Comparison of ENCODE assay signal across 24 cellular contexts in genomic region chr4:99573735-99574368, GRCh38. TPM values are rescaled to one million over a fixed set of nuclear protein-coding genes. Genes with fewer than 3 reads are reported as not detected.
DNase-seq lines count a peak whose midpoint lies in the region; ATAC-seq and TF ChIP-seq lines count a peak whose summit lies in the region.
"Had no signal": no experiment of that assay in that cellular context is flagged by ENCODE, and none has a peak within 500 bp of the region (broad histone marks: within the 10 kb centered on the region; RNA-seq: fewer than 3 reads in every experiment).

No MANE protein-coding gene starts in this region.

- H3K4me3 Mint-ChIP-seq in GM23338: no peak overlapping the region
- no peak overlapping the region for H3K4me3 Mint-ChIP-seq in stimulated activated memory B cell treated with anti-CD40 and anti-IgM and Interleukin-4, amounts not matched to agents 10 μg/mL and 1 μg/mL and 100 μg/mL, for 72 hours
- H3K4me3 Mint-ChIP-seq: CD8-positive, alpha-beta T cell had no signal

- H3K4me1 ChIP-seq in GM23338 (ENCODE audit: insufficient read depth): peaks cover 9% of the 10 kb centered on the region; the same call in 1 of the 2 replicates
- H3K4me1 ChIP-seq in neuronal stem cell (ENCODE audit: control insufficient read depth in 2 of 2, insufficient read depth in 1 of 2, low read depth in 1 of 2, low read length in 2 of 2): peaks cover 0 to 12% of the 10 kb centered on the region in 2 donors
- H3K4me1 ChIP-seq: SJSA1 had no signal

- no peak overlapping the region for H4K8ac ChIP-seq in neuronal stem cell (ENCODE audit: low read depth, low read length)

- H3K36me3 ChIP-seq in GM23338 (ENCODE audit: insufficient read depth): no peaks in the 10 kb centered on the region
- no peaks in the 10 kb centered on the region for H3K36me3 ChIP-seq in neuronal stem cell (replicated peaks in 1 of 2; ENCODE audit: control insufficient read depth in 2 of 2, insufficient read depth in 2 of 2, low read length in 2 of 2)
- H3K36me3 ChIP-seq: MG63, SJSA1 had no signal

- H3K27ac ChIP-seq in GM23338 (ENCODE audit: low read depth): no peak overlapping the region
- no peak overlapping the region for H3K27ac ChIP-seq in neuronal stem cell (replicated peaks; ENCODE audit: low read length)
- H3K27ac ChIP-seq: SJSA1 had no signal

- H3K4me3 ChIP-seq in GM23338 (no peak overlapping the region), neuronal stem cell (ENCODE audit: low read length in 2 of 2) (no peak overlapping the region)
- H3K4me3 ChIP-seq: MG63, SJSA1 had no signal

- no peak overlapping the region for H3K4ac ChIP-seq in neuronal stem cell (ENCODE audit: low read length)

- no peaks in the 10 kb centered on the region for H3K27me3 Mint-ChIP-seq in GM23338 (ENCODE audit: insufficient read depth, low read depth, poor library complexity)
- peaks cover 10% of the 10 kb centered on the region for H3K27me3 Mint-ChIP-seq in stimulated activated memory B cell treated with anti-CD40 and anti-IgM and Interleukin-4, amounts not matched to agents 10 μg/mL and 1 μg/mL and 100 μg/mL, for 72 hours

- peaks cover 9% of the 10 kb centered on the region for H3K4me1 Mint-ChIP-seq in GM23338
- H3K4me1 Mint-ChIP-seq in stimulated activated memory B cell treated with anti-CD40 and anti-IgM and Interleukin-4, amounts not matched to agents 10 μg/mL and 1 μg/mL and 100 μg/mL, for 72 hours: peaks cover 9% of the 10 kb centered on the region

- H3K14ac ChIP-seq in neuronal stem cell (ENCODE audit: low read length): no peak overlapping the region

- no CpG with 5 or more reads among the region's 1 CpG for whole genome bisulfite sequencing in neuronal stem cell (ENCODE audit: extremely low coverage in 2 of 2, insufficient read length in 2 of 2, insufficient replicate concordance in 1 of 2), 2 donors

- H3K79me1 ChIP-seq in neuronal stem cell (ENCODE audit: low read depth, low read length): no peaks in the 10 kb centered on the region

- H3K23ac ChIP-seq in neuronal stem cell (ENCODE audit: low read depth, low read length, poor library complexity): no peak overlapping the region

- H3K9ac ChIP-seq in neuronal stem cell (ENCODE audit: low read depth, low read length, poor library complexity): no peak overlapping the region

- H3K27me3 ChIP-seq in GM23338 (ENCODE audit: insufficient read depth) (no peaks in the 10 kb centered on the region), neuronal stem cell (ENCODE audit: control insufficient read depth in 3 of 3, insufficient read depth in 3 of 3, low read depth in 1 of 3, low read length in 3 of 3) (no peaks in the 10 kb centered on the region)

- no peaks in the 10 kb centered on the region for H3K9me3 ChIP-seq in neuronal stem cell (replicated peaks in 1 of 2; ENCODE audit: control insufficient read depth in 2 of 2, insufficient read depth in 1 of 2, low read depth in 1 of 2, low read length in 2 of 2)
- H3K9me3 ChIP-seq: MG63, SJSA1 had no signal

- H3F3A ChIP-seq in GM23338 (replicated peaks; ENCODE audit: low read depth): no peaks in the 10 kb centered on the region

- H3K9me3 Mint-ChIP-seq in GM23338: no peaks in the 10 kb centered on the region
- H3K9me3 Mint-ChIP-seq in stimulated activated memory B cell treated with anti-CD40 and anti-IgM and Interleukin-4, amounts not matched to agents 10 μg/mL and 1 μg/mL and 100 μg/mL, for 72 hours: no peaks in the 10 kb centered on the region
- H3K9me3 Mint-ChIP-seq: CD8-positive, alpha-beta T cell had no signal

- no peak for TF ChIP-seq CTCF in GM23338 (conservative IDR thresholded peaks at IDR 0.05; ENCODE audit: low read depth in 2 of 2)

- H3K79me2 ChIP-seq in GM23338 (replicated peaks; ENCODE audit: insufficient read depth): no peaks in the 10 kb centered on the region

- H3K18ac ChIP-seq in neuronal stem cell (ENCODE audit: low read length): no peak overlapping the region

- no peak overlapping the region for H2BK5ac ChIP-seq in neuronal stem cell (ENCODE audit: low read length)

- H2AK5ac ChIP-seq in neuronal stem cell (ENCODE audit: low read depth, low read length): no peak overlapping the region

- no peak overlapping the region for H4K91ac ChIP-seq in neuronal stem cell (ENCODE audit: low read depth, low read length, poor library complexity)

- no peak overlapping the region for H2BK12ac ChIP-seq in neuronal stem cell (ENCODE audit: low read length)

- H3K4me2 ChIP-seq in GM23338 (no peak overlapping the region), neuronal stem cell (ENCODE audit: insufficient read depth, low read length, poor library complexity, severe bottlenecking) (no peak overlapping the region)

- H3K36me3 Mint-ChIP-seq in GM23338 (ENCODE audit: low read depth): no peaks in the 10 kb centered on the region
- H3K36me3 Mint-ChIP-seq in stimulated activated memory B cell treated with anti-CD40 and anti-IgM and Interleukin-4, amounts not matched to agents 10 μg/mL and 1 μg/mL and 100 μg/mL, for 72 hours: no peaks in the 10 kb centered on the region
- H3K36me3 Mint-ChIP-seq: CD8-positive, alpha-beta T cell had no signal

- no peak overlapping the region for H2BK15ac ChIP-seq in neuronal stem cell (ENCODE audit: low read length)

- H2AFZ ChIP-seq in GM23338 (peak overlapping the region; percentile 30; the same call in 1 of the 2 replicates), neuronal stem cell (ENCODE audit: low read length) (peak overlapping the region; percentile 63)

- no peak overlapping the region for H2BK120ac ChIP-seq in neuronal stem cell (ENCODE audit: low read depth, low read length)

- no peaks in the 10 kb centered on the region for H3K9me2 ChIP-seq in GM23338 (ENCODE audit: insufficient read depth)

- H4K20me1 ChIP-seq in GM23338 (replicated peaks; ENCODE audit: insufficient read depth): no peaks in the 10 kb centered on the region

- DNase-seq in GM23338 (ENCODE audit: low spot score) (no peak), left lobe of liver (ENCODE audit: low spot score) (no peak), neuronal stem cell (ENCODE audit: low spot score) (no peak), middle frontal gyrus (ENCODE audit: extremely low spot score, low spot score) (no peak), NK-92 (lab: John Stamatoyannopoulos, UW; ENCODE audit: unreplicated experiment) (no peak), RKO (ENCODE audit: low spot score) (no peak)
- DNase-seq: AML-193; C1 segment of cervical spinal cord; CD8-positive, alpha-beta T cell; DMS153; GOT3; MG63; NCI-H1694 treated with DMSO at 0.1 percent for 48 hours; NCI-H2081 treated with DMSO at 0.1 percent for 48 hours; NCI-H2171 treated with DMSO at 0.1 percent for 48 hours; NCI-H446 treated with DMSO at 0.1 percent for 48 hours; NCI-H526 treated with DMSO at 0.1 percent for 48 hours had no signal

- H3K27ac Mint-ChIP-seq in GM23338: no peak overlapping the region
- peak overlapping the region; percentile 93 for H3K27ac Mint-ChIP-seq in stimulated activated memory B cell treated with anti-CD40 and anti-IgM and Interleukin-4, amounts not matched to agents 10 μg/mL and 1 μg/mL and 100 μg/mL, for 72 hours
- H3K27ac Mint-ChIP-seq: CD8-positive, alpha-beta T cell had no signal

- ATAC-seq in GM23338 (no peak), left lobe of liver (peak; percentile 52), HG03175 (IDR thresholded peaks at IDR 0.05; ENCODE audit: unreplicated experiment) (no peak)
- ATAC-seq in stimulated activated memory B cell treated with anti-CD40 and anti-IgM and Interleukin-4, amounts not matched to agents 10 μg/mL and 1 μg/mL and 100 μg/mL, for 72 hours: no peak
- ATAC-seq: CD8-positive, alpha-beta T cell; HCT116; Panc1 had no signal

TF ChIP-seq in GM23338, 12 proteins besides CTCF, POLR2A, EP300 and RAD21 (continues in another document):
- no peak for TF ChIP-seq EZH2 (IDR thresholded peaks at IDR 0.05; ENCODE audit: low read depth, unreplicated experiment)

RNA-seq across cellular contexts. Expression of gene MTTP, which starts 0.8 kb away (rescaled TPM):
- total RNA-seq in GM23338 (2014; rRNA removed; shearing (Covaris generic)): 0.14 TPM in 1 of 2 replicates, not detected in the other
- 0.08 and 0.50 TPM in 2 replicates for polyA plus RNA-seq in GM23338 (2016; fragmentation: Nextera tagmentation; extraction: Ambion mirVana)
- 103 TPM for total RNA-seq in left lobe of liver
- 0.29 TPM for polyA plus RNA-seq in neuronal stem cell (2013, experiment 1 of 2)
- 0.33 TPM for polyA plus RNA-seq in neuronal stem cell (2013, experiment 2 of 2)
- total RNA-seq: A172; CD8-positive, alpha-beta T cell; G401 had no signal

RNA-seq across cellular contexts. Expression of gene TRMT10A, which starts 10.0 kb away (rescaled TPM):
- 4.5 and 4.7 TPM in 2 replicates for total RNA-seq in GM23338 (2014; rRNA removed; shearing (Covaris generic))
- 5.3 and 5.4 TPM in 2 replicates for polyA plus RNA-seq in GM23338 (2016; fragmentation: Nextera tagmentation; extraction: Ambion mirVana)
- total RNA-seq in left lobe of liver: 4.6 TPM
- polyA plus RNA-seq in neuronal stem cell (2013, experiment 1 of 2): 9.4 TPM
- polyA plus RNA-seq in neuronal stem cell (2013, experiment 2 of 2): 10.2 TPM

Comparison
In these comparisons a context has a peak if more than half of its experiments do, and no peak if none do; other contexts are left out.
1. RNA of gene MTTP, which starts 0.8 kb away (total RNA-seq): 103 TPM in left lobe of liver (single experiment); 0.14 TPM in GM23338; every median in the first group is over 10 times any median in the second.